Comparison of ENCODE assay signal across 1 cellular context in the genomic region with DNA sequence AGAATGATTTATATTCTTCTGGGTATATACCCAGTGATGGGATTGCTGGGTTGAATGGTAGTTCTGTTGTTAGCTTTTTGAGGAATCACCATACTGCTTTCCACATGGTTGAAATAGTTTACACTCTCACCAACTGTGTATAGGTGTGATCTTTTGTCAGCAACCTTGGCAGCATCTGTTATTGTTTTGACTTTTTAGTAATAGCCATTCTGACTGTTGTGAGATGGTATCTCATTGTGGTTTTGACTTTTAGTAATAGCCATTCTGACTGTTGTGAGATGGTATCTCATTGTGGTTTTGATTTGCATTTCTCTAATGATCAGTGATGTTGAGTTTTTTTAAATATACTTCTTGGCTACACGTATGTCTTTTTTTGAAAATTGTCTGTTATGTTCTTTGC. TPM values are rescaled to one million over a fixed set of nuclear protein-coding genes. Genes with fewer than 3 reads are reported as not detected.
"Had no signal": no experiment of that assay in that cellular context is flagged by ENCODE, and none has a peak within 500 bp of the region (broad histone marks: within the 10 kb centered on the region; RNA-seq: fewer than 3 reads in every experiment).

No MANE protein-coding gene starts in this region.

RNA-seq across cellular contexts. Expression of a gene that starts 43.4 kb away (rescaled TPM):
- total RNA-seq: endothelial cell of umbilical vein had no signal
- polyA plus RNA-seq: endothelial cell of umbilical vein had no signal
